ENCODE assay signal across 19 cellular contexts in the genomic region with DNA sequence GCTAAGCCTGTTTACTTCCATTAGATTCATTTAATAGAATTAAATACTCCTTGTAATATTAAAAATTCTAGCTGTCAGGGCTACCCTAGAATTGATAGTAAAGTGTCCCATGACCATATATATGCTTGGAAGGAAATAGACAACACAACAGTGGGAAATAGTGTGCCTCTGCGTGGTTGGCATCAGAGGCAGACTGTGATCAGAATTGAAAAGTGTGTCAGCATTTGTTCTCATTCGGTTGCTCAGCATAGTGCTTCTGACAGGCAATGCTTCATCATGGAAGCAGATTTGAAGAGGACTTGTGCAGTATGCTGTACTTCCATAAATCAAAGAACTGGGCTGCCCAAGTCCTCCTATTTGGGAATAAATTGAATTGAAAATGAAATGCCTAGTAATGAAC.
DNase-seq lines count a peak whose midpoint lies in the region; FAIRE-seq and TF ChIP-seq lines count a peak whose summit lies in the region.
"Had no signal": no experiment of that assay in that cellular context is flagged by ENCODE, and none has a peak within 500 bp of the region (broad histone marks: within the 10 kb centered on the region; RNA-seq: fewer than 3 reads in every experiment).

No MANE protein-coding gene starts in this region.

- no peak overlapping the region for H2BK120ac ChIP-seq in H1 (replicated peaks; ENCODE audit: low read depth, low read length)

- peak; percentile 44 for DNase-seq in G401 (ENCODE audit: low spot score)
- no peak for DNase-seq in H1 (ENCODE audit: low read depth in 1 of 2, low spot score in 2 of 2)
- DNase-seq in midbrain (lab: John Stamatoyannopoulos, UW): peak; percentile 37
- DNase-seq in superior temporal gyrus (ENCODE audit: extremely low spot score): peak; percentile 59
- DNase-seq in NCI-H1092 (lab: John Stamatoyannopoulos, UW): no peak
- no peak for DNase-seq in activated naive CD4-positive, alpha-beta T cell (lab: John Stamatoyannopoulos, UW)
- DNase-seq in DMS53 treated with DMSO at 0.1 percent for 48 hours (lab: John Stamatoyannopoulos, UW; ENCODE audit: unreplicated experiment): no peak
- DNase-seq: 8988T; Calu3; CD8-positive, alpha-beta T cell; DND-41; EL; GOT3; H9 had no signal

- no peak overlapping the region for H2AFZ ChIP-seq in H1 (ENCODE audit: low read length)

- H4K8ac ChIP-seq in H1 (ENCODE audit: extremely low read depth, insufficient read depth, low read length): no peak overlapping the region

- H4K5ac ChIP-seq in H1 (ENCODE audit: insufficient read length, low read depth, low read length): no peak overlapping the region

- H2AK5ac ChIP-seq in H1 (ENCODE audit: low read depth, low read length): no peak overlapping the region

- POLR2A ChIA-PET in H1 (lab: Charles Lee; ENCODE audit: partially characterized antibody): no interaction called here

- no peak for FAIRE-seq in H1 (lab: Jason Lieb, UNC)
- FAIRE-seq: G401.6, GM12891, GM18507, HepG2 had no signal

- H3K18ac ChIP-seq in H1 (ENCODE audit: extremely low read depth, low read length): no peak overlapping the region

- CTCF ChIA-PET in H1 (lab: Charles Lee; ENCODE audit: partially characterized antibody): no interaction called here

- H3K56ac ChIP-seq in H1 (replicated peaks; ENCODE audit: insufficient read length, low read depth, low read length): no peak overlapping the region

- H2BK15ac ChIP-seq in H1 (ENCODE audit: low read length): 0 out of 2 replicates have a peak overlapping the region, but pooled peaks have one; percentile 55

- no peak overlapping the region for H2BK20ac ChIP-seq in H1 (ENCODE audit: low read length)

- no peak overlapping the region for H3K14ac ChIP-seq in H1 (ENCODE audit: insufficient read length)

- H3K79me2 ChIP-seq in H1 (ENCODE audit: control insufficient read depth in 1 of 2, insufficient read depth in 2 of 2, low read length in 2 of 2): no peaks in the 10 kb centered on the region

- no peaks in the 10 kb centered on the region for H3K9me3 ChIP-seq in H1 (ENCODE audit: insufficient read depth in 2 of 2, low read depth in 1 of 2, low read length in 1 of 2)
- H3K9me3 ChIP-seq: BLaER1 treated with 17β-estradiol and CSF1 and Interleukin-3, amounts not matched to agents 10 nM and 100 nM had no signal

- no peak for TF ChIP-seq CTCF in H1 (IDR thresholded peaks at IDR 0.05; ENCODE audit: control extremely low read depth in 1 of 3, insufficient read depth in 1 of 3, low read depth in 1 of 3, low read length in 3 of 3)

- H3K27ac ChIP-seq in H1 (ENCODE audit: low read depth, low read length): no peak overlapping the region
- H3K27ac ChIP-seq: BLaER1 treated with 17β-estradiol and CSF1 and Interleukin-3, amounts not matched to agents 10 nM and 100 nM had no signal

- no peaks in the 10 kb centered on the region for H3K27me3 ChIP-seq in H1 (replicated peaks in 1 of 4; ENCODE audit: control insufficient read depth in 3 of 4, extremely low read depth in 1 of 4, insufficient read depth in 3 of 4, low read length in 3 of 4)
- H3K27me3 ChIP-seq: BLaER1 treated with 17β-estradiol and CSF1 and Interleukin-3, amounts not matched to agents 10 nM and 100 nM had no signal

- no peaks in the 10 kb centered on the region for H4K20me1 ChIP-seq in H1 (replicated peaks in 1 of 2; ENCODE audit: control insufficient read depth in 1 of 2, insufficient read depth in 2 of 2, low read length in 2 of 2)
- H4K20me1 ChIP-seq: BLaER1 treated with 17β-estradiol and CSF1 and Interleukin-3, amounts not matched to agents 10 nM and 100 nM had no signal

- peak overlapping the region in 1 of 4 experiments; percentile 8; a peak in 1 of 7 replicates for H3K9ac ChIP-seq in H1 (replicated peaks in 1 of 4; ENCODE audit: extremely low read depth in 1 of 4, low read depth in 3 of 4, low read length in 3 of 4)
- H3K9ac ChIP-seq: BLaER1 treated with 17β-estradiol and CSF1 and Interleukin-3, amounts not matched to agents 10 nM and 100 nM had no signal

- no peak overlapping the region for H3K4ac ChIP-seq in H1 (replicated peaks; ENCODE audit: insufficient read length, low read depth, low read length)

- TF ChIP-seq POLR2A in H1 (IDR thresholded peaks at IDR 0.05; ENCODE audit: control extremely low read depth in 1 of 2, low read depth in 2 of 2, low read length in 2 of 2): no peak

- H2BK5ac ChIP-seq in H1 (ENCODE audit: low read depth, low read length): no peak overlapping the region

- no peak for TF ChIP-seq EP300 in H1 (IDR thresholded peaks at IDR 0.05; ENCODE audit: borderline replicate concordance in 1 of 2, low read depth in 2 of 2, low read length in 2 of 2)

- H3K4me1 ChIP-seq in H1 (replicated peaks in 1 of 4; ENCODE audit: control insufficient read depth in 3 of 4, insufficient read depth in 4 of 4, low read length in 3 of 4): no peaks in the 10 kb centered on the region
- H3K4me1 ChIP-seq: BLaER1 treated with 17β-estradiol and CSF1 and Interleukin-3, amounts not matched to agents 10 nM and 100 nM had no signal

- in situ Hi-C loops in G401 (cut with HindIII; ENCODE audit: low sequenced_read_pairs): no loop called here

- no peaks in the 10 kb centered on the region for H3K36me3 ChIP-seq in H1 (ENCODE audit: control insufficient read depth in 2 of 4, insufficient read depth in 4 of 4, low read length in 3 of 4)
- H3K36me3 ChIP-seq: BLaER1 treated with 17β-estradiol and CSF1 and Interleukin-3, amounts not matched to agents 10 nM and 100 nM had no signal

- no peak for TF ChIP-seq RAD21 in H1 (IDR thresholded peaks at IDR 0.05 in 1 of 2, conservative IDR thresholded peaks at IDR 0.05 in 1 of 2; ENCODE audit: low read depth in 2 of 2, low read length in 2 of 2)

- H2BK12ac ChIP-seq in H1 (ENCODE audit: low read depth, low read length): no peak overlapping the region

- no peak overlapping the region for H4K91ac ChIP-seq in H1 (replicated peaks; ENCODE audit: insufficient read length, low read length)

- 94% methylated on average over 2 of the region's 2 CpGs; no CpG with 5 or more reads in 1 of the 2 experiments for whole genome bisulfite sequencing in H1 (ENCODE audit: extremely low coverage in 1 of 2, insufficient coverage in 1 of 2, insufficient read length in 1 of 2, insufficient replicate concordance in 2 of 2, low coverage in 1 of 2, low lambda C conversion rate in 2 of 2, missing lambda C conversion rate in 1 of 2), 2 experiments

- no peak overlapping the region for H3K4me3 ChIP-seq in H1 (ENCODE audit: extremely low read depth in 1 of 4, insufficient read depth in 2 of 4, low read depth in 3 of 4, low read length in 4 of 4)
- H3K4me3 ChIP-seq: BLaER1 treated with 17β-estradiol and CSF1 and Interleukin-3, amounts not matched to agents 10 nM and 100 nM had no signal

- H3K23ac ChIP-seq in H1 (ENCODE audit: insufficient read length): no peak overlapping the region

- no peak overlapping the region for H3K4me2 ChIP-seq in H1 (ENCODE audit: insufficient read depth in 1 of 2, low read depth in 2 of 2, low read length in 2 of 2)
- H3K4me2 ChIP-seq: BLaER1 treated with 17β-estradiol and CSF1 and Interleukin-3, amounts not matched to agents 10 nM and 100 nM had no signal

- H3K23me2 ChIP-seq in H1 (ENCODE audit: low read depth, low read length): no peaks in the 10 kb centered on the region; the same call in 1 of the 2 replicates

- no peaks in the 10 kb centered on the region for H3K79me1 ChIP-seq in H1 (ENCODE audit: low read depth, low read length)

TF ChIP-seq in H1, 55 proteins besides CTCF, POLR2A, EP300 and RAD21:
- TF ChIP-seq CHD2 (IDR thresholded peaks at IDR 0.05; ENCODE audit: low read length) (no peak), CEBPB (IDR thresholded peaks at IDR 0.05; ENCODE audit: low read depth, low read length) (no peak), EGR1 (IDR thresholded peaks at IDR 0.05; ENCODE audit: borderline replicate concordance, low read depth, low read length) (no peak), SP1 (IDR thresholded peaks at IDR 0.05; ENCODE audit: low read depth, low read length) (no peak), NANOG (IDR thresholded peaks at IDR 0.05; ENCODE audit: insufficient read depth, low read depth, low read length, poor library complexity, severe bottlenecking) (no peak), EZH2 (IDR thresholded peaks at IDR 0.05; ENCODE audit: low read depth, low read length, severe bottlenecking) (no peak), SRF (IDR thresholded peaks at IDR 0.05; ENCODE audit: low read depth, low read length) (no peak), TBP (IDR thresholded peaks at IDR 0.05; ENCODE audit: low read depth, low read length) (no peak), KDM4A (IDR thresholded peaks at IDR 0.05; ENCODE audit: low read depth, low read length, severe bottlenecking) (no peak), SUZ12 (IDR thresholded peaks at IDR 0.05; ENCODE audit: low read length) (no peak), CREB1 (IDR thresholded peaks at IDR 0.05) (no peak), CHD1 (IDR thresholded peaks at IDR 0.05; ENCODE audit: low read depth, low read length) (no peak), FOSL1 (IDR thresholded peaks at IDR 0.05; ENCODE audit: insufficient read depth, low read depth, low read length) (no peak), SP4 (IDR thresholded peaks at IDR 0.05; ENCODE audit: low read length) (no peak), JUND (IDR thresholded peaks at IDR 0.05; ENCODE audit: low read length) (no peak), BRCA1 (IDR thresholded peaks at IDR 0.05; ENCODE audit: low read depth, low read length) (no peak), JUN (IDR thresholded peaks at IDR 0.05; ENCODE audit: low read depth, low read length) (no peak)
- TF ChIP-seq, protein P1, sequence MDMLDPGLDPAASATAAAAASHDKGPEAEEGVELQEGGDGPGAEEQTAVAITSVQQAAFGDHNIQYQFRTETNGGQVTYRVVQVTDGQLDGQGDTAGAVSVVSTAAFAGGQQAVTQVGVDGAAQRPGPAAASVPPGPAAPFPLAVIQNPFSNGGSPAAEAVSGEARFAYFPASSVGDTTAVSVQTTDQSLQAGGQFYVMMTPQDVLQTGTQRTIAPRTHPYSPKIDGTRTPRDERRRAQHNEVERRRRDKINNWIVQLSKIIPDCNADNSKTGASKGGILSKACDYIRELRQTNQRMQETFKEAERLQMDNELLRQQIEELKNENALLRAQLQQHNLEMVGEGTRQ (IDR thresholded peaks at IDR 0.05; ENCODE audit: low read length): no peak
- TF ChIP-seq, protein P2, sequence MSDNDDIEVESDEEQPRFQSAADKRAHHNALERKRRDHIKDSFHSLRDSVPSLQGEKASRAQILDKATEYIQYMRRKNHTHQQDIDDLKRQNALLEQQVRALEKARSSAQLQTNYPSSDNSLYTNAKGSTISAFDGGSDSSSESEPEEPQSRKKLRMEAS (IDR thresholded peaks at IDR 0.05): no peak

Comparison
In these comparisons a context has a peak if more than half of its experiments do, and no peak if none do; other contexts are left out.
1. DNase-seq: peak in G401 (single experiment), midbrain (single experiment) and superior temporal gyrus (single experiment); none in H1 (0 of 2), NCI-H1092 (single experiment), activated naive CD4-positive, alpha-beta T cell (0 of 4) and DMS53 treated with DMSO at 0.1 percent for 48 hours (single experiment).